In genomic region chr1:16048573-16049189, GRCh38 we compare ENCODE assay signal across 9 cellular contexts. TPM values are rescaled to one million over a fixed set of nuclear protein-coding genes. Genes with fewer than 3 reads are reported as not detected.
DNase-seq lines count a peak whose midpoint lies in the region; ATAC-seq and TF ChIP-seq lines count a peak whose summit lies in the region.
"Had no signal": no experiment of that assay in that cellular context is flagged by ENCODE, and none has a peak within 500 bp of the region (broad histone marks: within the 10 kb centered on the region; RNA-seq: fewer than 3 reads in every experiment).

No MANE protein-coding gene starts in this region.

- intact Hi-C loops in activated T-helper 2 cell treated with anti-CD3 and anti-CD28 coated beads, Interferon-gamma antibody, Interleukin-2, Interleukin-4, amounts not matched to agents 10 μg/mL and 5 μg/mL and 100 μg/mL, durations not matched to agents 14 hours and 24 hours and 36 hours (cut with micrococcal nuclease) = no loop called here

- H3K79me2 ChIP-seq in smooth muscle cell (ENCODE audit: low read depth) = no peaks in the 10 kb centered on the region

- H3K27ac ChIP-seq in BLaER1 (0 out of 2 replicates have a peak overlapping the region, but pooled peaks have one; percentile 9), smooth muscle cell (ENCODE audit: low read depth) (no peak overlapping the region)

- H3K36me3 Mint-ChIP-seq in activated naive CD8-positive, alpha-beta T cell = no peaks in the 10 kb centered on the region
- H3K36me3 Mint-ChIP-seq in activated T-helper 2 cell treated with anti-CD3 and anti-CD28 coated beads, Interferon-gamma antibody, Interleukin-2, Interleukin-4, amounts not matched to agents 10 μg/mL and 5 μg/mL and 100 μg/mL, durations not matched to agents 14 hours and 24 hours and 36 hours (ENCODE audit: low read depth) = no peaks in the 10 kb centered on the region

- H3K9ac ChIP-seq in BLaER1 = peak overlapping the region; percentile 38; the same call in 1 of the 2 replicates
- H3K9ac ChIP-seq in smooth muscle cell (ENCODE audit: low read depth) = peak overlapping the region; percentile 66

- WGBS in smooth muscle cell (ENCODE audit: low lambda C conversion rate) = 5% methylated on average over 14 of the region's 25 CpGs

- H4K20me1 ChIP-seq in BLaER1 (no peaks in the 10 kb centered on the region), smooth muscle cell (ENCODE audit: low read depth) (no peaks in the 10 kb centered on the region)

- ATAC-seq in HG02623 (IDR thresholded peaks at IDR 0.05; ENCODE audit: unreplicated experiment) = no peak

- TF ChIP-seq CTCF in smooth muscle cell (IDR thresholded peaks at IDR 0.05; ENCODE audit: borderline replicate concordance, insufficient read depth, poor library complexity, severe bottlenecking) = peak; percentile 8

- peak overlapping the region; percentile 38 for H3K4me3 Mint-ChIP-seq in activated naive CD8-positive, alpha-beta T cell
- H3K4me3 Mint-ChIP-seq in activated T-helper 2 cell treated with anti-CD3 and anti-CD28 coated beads, Interferon-gamma antibody, Interleukin-2, Interleukin-4, amounts not matched to agents 10 μg/mL and 5 μg/mL and 100 μg/mL, durations not matched to agents 14 hours and 24 hours and 36 hours (ENCODE audit: low read depth) = no peak overlapping the region

- peak overlapping the region; percentile 80 for H3K4me2 ChIP-seq in BLaER1
- H3K4me2 ChIP-seq in smooth muscle cell = peak overlapping the region; percentile 94

- DNase-seq in NCI-H187 (lab: John Stamatoyannopoulos, UW) (peak; percentile 60 to 62), iPS DF 19.7 (ENCODE audit: low read depth, low spot score) (peak; percentile 56), smooth muscle cell (lab: John Stamatoyannopoulos, UW; ENCODE audit: unreplicated experiment) (peak; percentile 19), KG1 (lab: John Stamatoyannopoulos, UW) (no peak)
- DNase-seq in activated T-helper 2 cell treated with anti-CD3 and anti-CD28 coated beads, Interferon-gamma antibody, Interleukin-2, Interleukin-4, amounts not matched to agents 10 μg/mL and 5 μg/mL and 100 μg/mL, durations not matched to agents 14 hours and 24 hours and 36 hours (ENCODE audit: low spot score) = no peak

- no peaks in the 10 kb centered on the region for H3K27me3 ChIP-seq in BLaER1
- no peaks in the 10 kb centered on the region for H3K27me3 ChIP-seq in smooth muscle cell (ENCODE audit: low read depth)

- H3K27me3 Mint-ChIP-seq in activated naive CD8-positive, alpha-beta T cell = peaks cover 3% of the 10 kb centered on the region
- peaks cover 9% of the 10 kb centered on the region for H3K27me3 Mint-ChIP-seq in activated T-helper 2 cell treated with anti-CD3 and anti-CD28 coated beads, Interferon-gamma antibody, Interleukin-2, Interleukin-4, amounts not matched to agents 10 μg/mL and 5 μg/mL and 100 μg/mL, durations not matched to agents 14 hours and 24 hours and 36 hours (ENCODE audit: low read depth)

- H3K4me3 ChIP-seq in BLaER1 (peak overlapping the region; percentile 56), smooth muscle cell (peak overlapping the region; percentile 54)

- H3K9me3 Mint-ChIP-seq in activated naive CD8-positive, alpha-beta T cell (ENCODE audit: low read depth) = no peaks in the 10 kb centered on the region
- H3K9me3 Mint-ChIP-seq in activated T-helper 2 cell treated with anti-CD3 and anti-CD28 coated beads, Interferon-gamma antibody, Interleukin-2, Interleukin-4, amounts not matched to agents 10 μg/mL and 5 μg/mL and 100 μg/mL, durations not matched to agents 14 hours and 24 hours and 36 hours = no peaks in the 10 kb centered on the region

- peaks cover 1% of the 10 kb centered on the region for H3K4me1 Mint-ChIP-seq in activated naive CD8-positive, alpha-beta T cell (ENCODE audit: low read depth)
- no peaks in the 10 kb centered on the region for H3K4me1 Mint-ChIP-seq in activated T-helper 2 cell treated with anti-CD3 and anti-CD28 coated beads, Interferon-gamma antibody, Interleukin-2, Interleukin-4, amounts not matched to agents 10 μg/mL and 5 μg/mL and 100 μg/mL, durations not matched to agents 14 hours and 24 hours and 36 hours (ENCODE audit: low read depth)

- no peaks in the 10 kb centered on the region for H3K9me3 ChIP-seq in BLaER1
- no peaks in the 10 kb centered on the region for H3K9me3 ChIP-seq in smooth muscle cell (replicated peaks; ENCODE audit: low read depth)

- no peak overlapping the region for H3K27ac Mint-ChIP-seq in activated naive CD8-positive, alpha-beta T cell
- no peak overlapping the region for H3K27ac Mint-ChIP-seq in activated T-helper 2 cell treated with anti-CD3 and anti-CD28 coated beads, Interferon-gamma antibody, Interleukin-2, Interleukin-4, amounts not matched to agents 10 μg/mL and 5 μg/mL and 100 μg/mL, durations not matched to agents 14 hours and 24 hours and 36 hours

- peak overlapping the region; percentile 95 for H2AFZ ChIP-seq in smooth muscle cell (ENCODE audit: low read depth)

- H3F3A ChIP-seq in smooth muscle cell (ENCODE audit: low read depth) = no peaks in the 10 kb centered on the region

- no peaks in the 10 kb centered on the region for H3K36me3 ChIP-seq in BLaER1
- no peaks in the 10 kb centered on the region for H3K36me3 ChIP-seq in smooth muscle cell (ENCODE audit: low read depth)

- H3K4me1 ChIP-seq in BLaER1 = peaks cover 7% of the 10 kb centered on the region; the same call in 1 of the 2 replicates
- no peaks in the 10 kb centered on the region for H3K4me1 ChIP-seq in smooth muscle cell (ENCODE audit: low read depth)

RNA-seq across cellular contexts. Expression of gene CLCNKB, which starts 5.1 kb away (rescaled TPM):
- total RNA-seq in smooth muscle cell = 0.13 and 0.76 TPM in 2 replicates
- polyA plus RNA-seq in smooth muscle cell = 0.30 and 0.86 TPM in 2 replicates
- total RNA-seq in activated T-helper 2 cell treated with anti-CD3 and anti-CD28 coated beads, Interferon-gamma antibody, Interleukin-2, Interleukin-4, amounts not matched to agents 10 μg/mL and 5 μg/mL and 100 μg/mL, durations not matched to agents 14 hours and 24 hours and 36 hours = not detected in 2 replicates

RNA-seq across cellular contexts. Expression of gene FAM131C, which starts 24.8 kb away (rescaled TPM):
- total RNA-seq in smooth muscle cell = 0.76 and 1.5 TPM in 2 replicates
- 1.4 and 2.4 TPM in 2 replicates for polyA plus RNA-seq in smooth muscle cell
- total RNA-seq in activated T-helper 2 cell treated with anti-CD3 and anti-CD28 coated beads, Interferon-gamma antibody, Interleukin-2, Interleukin-4, amounts not matched to agents 10 μg/mL and 5 μg/mL and 100 μg/mL, durations not matched to agents 14 hours and 24 hours and 36 hours = 1.4 and 1.8 TPM in 2 replicates
- total RNA-seq: dermis microvascular lymphatic vessel endothelial cell had no signal

RNA-seq across cellular contexts. Expression of gene CLCNKA, which starts 26.8 kb away (rescaled TPM):
- total RNA-seq in smooth muscle cell = not detected in 2 replicates
- polyA plus RNA-seq in smooth muscle cell = 0.46 TPM in 1 of 2 replicates, not detected in the other
- total RNA-seq in activated T-helper 2 cell treated with anti-CD3 and anti-CD28 coated beads, Interferon-gamma antibody, Interleukin-2, Interleukin-4, amounts not matched to agents 10 μg/mL and 5 μg/mL and 100 μg/mL, durations not matched to agents 14 hours and 24 hours and 36 hours = not detected in 2 replicates
- total RNA-seq: dermis microvascular lymphatic vessel endothelial cell had no signal

RNA-seq across cellular contexts. Expression of gene HSPB7, which starts 30.8 kb away (rescaled TPM):
- 18.1 and 23.0 TPM in 2 replicates for total RNA-seq in smooth muscle cell
- 80.5 and 82.8 TPM in 2 replicates for polyA plus RNA-seq in smooth muscle cell
- total RNA-seq in activated T-helper 2 cell treated with anti-CD3 and anti-CD28 coated beads, Interferon-gamma antibody, Interleukin-2, Interleukin-4, amounts not matched to agents 10 μg/mL and 5 μg/mL and 100 μg/mL, durations not matched to agents 14 hours and 24 hours and 36 hours = not detected in 2 replicates
- total RNA-seq: dermis microvascular lymphatic vessel endothelial cell had no signal

RNA-seq across cellular contexts. Expression of gene SRARP, which starts 44.6 kb away (rescaled TPM):
- not detected in 2 replicates for total RNA-seq in smooth muscle cell
- not detected in 2 replicates for polyA plus RNA-seq in smooth muscle cell
- total RNA-seq in activated T-helper 2 cell treated with anti-CD3 and anti-CD28 coated beads, Interferon-gamma antibody, Interleukin-2, Interleukin-4, amounts not matched to agents 10 μg/mL and 5 μg/mL and 100 μg/mL, durations not matched to agents 14 hours and 24 hours and 36 hours = not detected in 2 replicates

Comparison
In these comparisons a context has a peak if more than half of its experiments do, and no peak if none do; other contexts are left out.
1. DNase-seq: peak in NCI-H187 (2 of 2), iPS DF 19.7 (single experiment) and smooth muscle cell (single experiment); none in activated T-helper 2 cell treated with anti-CD3 and anti-CD28 coated beads, Interferon-gamma antibody, Interleukin-2, Interleukin-4, amounts not matched to agents 10 μg/mL and 5 μg/mL and 100 μg/mL, durations not matched to agents 14 hours and 24 hours and 36 hours (single experiment) and KG1 (single experiment).